Comparison of ENCODE assay signal across 8 cellular contexts in the genomic region with DNA sequence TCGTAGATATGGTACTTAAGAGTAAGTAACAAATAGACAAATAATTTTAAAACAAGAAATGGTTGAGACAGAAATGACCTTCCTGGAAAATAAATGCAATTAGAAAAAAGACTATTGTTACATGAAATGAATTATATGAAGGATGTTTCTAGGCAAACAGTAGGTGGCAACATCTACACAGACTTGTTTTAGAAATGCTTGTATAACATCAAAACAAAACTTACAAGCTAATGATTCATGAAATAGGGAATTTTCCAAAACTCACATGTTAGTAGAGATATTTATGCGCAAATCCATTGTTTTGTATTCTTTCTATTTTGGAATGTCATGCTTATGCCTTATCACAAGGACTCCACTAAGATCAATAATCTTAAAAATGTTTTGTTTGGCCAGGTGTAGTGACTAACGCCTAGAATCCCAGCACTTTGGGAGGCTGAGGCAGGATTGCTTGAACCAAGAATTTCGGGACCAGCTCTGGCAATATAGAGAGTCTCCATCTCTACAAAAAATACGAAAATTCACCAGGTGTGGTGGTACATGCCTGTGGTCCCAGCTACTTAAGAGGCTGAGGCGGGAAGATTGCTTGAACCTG. TPM values are rescaled to one million over a fixed set of nuclear protein-coding genes. Genes with fewer than 3 reads are reported as not detected.
DNase-seq lines count a peak whose midpoint lies in the region; ATAC-seq, FAIRE-seq and TF ChIP-seq lines count a peak whose summit lies in the region.

No MANE protein-coding gene starts in this region.

- H3K4me3 Mint-ChIP-seq in neural crest cell: no peak overlapping the region
- no peak overlapping the region for H3K4me3 Mint-ChIP-seq in mesothelial cell of epicardium

- H3K36me3 Mint-ChIP-seq in neural crest cell (ENCODE audit: low read depth) (no peaks in the 10 kb centered on the region), mesothelial cell of epicardium (no peaks in the 10 kb centered on the region)

- no peak for FAIRE-seq in bronchial epithelial cell (lab: Jason Lieb, UNC)

- peaks cover 3% of the 10 kb centered on the region for H3K9me3 Mint-ChIP-seq in neural crest cell
- peaks cover 6% of the 10 kb centered on the region for H3K9me3 Mint-ChIP-seq in mesothelial cell of epicardium

- no peaks in the 10 kb centered on the region for H3K27me3 Mint-ChIP-seq in neural crest cell (ENCODE audit: low read depth)
- no peaks in the 10 kb centered on the region for H3K27me3 Mint-ChIP-seq in mesothelial cell of epicardium (ENCODE audit: low read depth)

- no peaks in the 10 kb centered on the region for H3K36me3 ChIP-seq in bronchial epithelial cell (ENCODE audit: control insufficient read depth, insufficient read depth, low read length)

- TF ChIP-seq CTCF in bronchial epithelial cell (IDR thresholded peaks at IDR 0.05; ENCODE audit: insufficient read depth, low read length, severe bottlenecking) (peak; percentile 30), neural crest cell (conservative IDR thresholded peaks at IDR 0.05) (peak; percentile 59), mesothelial cell of epicardium (IDR thresholded peaks at IDR 0.05; ENCODE audit: unreplicated experiment) (no peak)

- peak; percentile 35 for ATAC-seq in GM21619 (IDR thresholded peaks at IDR 0.05; ENCODE audit: unreplicated experiment)

- no peak overlapping the region for H3K27ac Mint-ChIP-seq in neural crest cell (ENCODE audit: unreplicated experiment)
- no peak overlapping the region for H3K27ac Mint-ChIP-seq in mesothelial cell of epicardium

- H3K27me3 ChIP-seq in bronchial epithelial cell (ENCODE audit: control insufficient read depth, insufficient read depth, low read length): no peaks in the 10 kb centered on the region

- H3K4me1 Mint-ChIP-seq in neural crest cell (no peaks in the 10 kb centered on the region), mesothelial cell of epicardium (peaks cover 2% of the 10 kb centered on the region)

- H3K4me3 ChIP-seq in bronchial epithelial cell (ENCODE audit: low read depth, low read length): no peak overlapping the region

- DNase-seq in NCI-H82 (lab: John Stamatoyannopoulos, UW) (peak; percentile 1), NCI-H82 treated with DMSO at 0.1 percent for 48 hours (lab: John Stamatoyannopoulos, UW; ENCODE audit: unreplicated experiment) (no peak), KG1 (lab: John Stamatoyannopoulos, UW) (peak; percentile 68), bronchial epithelial cell (ENCODE audit: low read depth) (peak; percentile 75), neural crest cell (ENCODE audit: low read depth, low spot score) (no peak), mesothelial cell of epicardium (ENCODE audit: low spot score in 2 of 2, unreplicated experiment in 2 of 2) (no peak), NK-92 (lab: John Stamatoyannopoulos, UW; ENCODE audit: unreplicated experiment) (no peak)

RNA-seq across cellular contexts. Expression of gene LGSN, which starts 32.3 kb away (rescaled TPM):
- total RNA-seq in bronchial epithelial cell (under 0.01 TPM in 2 replicates), neural crest cell (not detected in 2 replicates), mesothelial cell of epicardium (0.14 TPM in 1 of 3 replicates, not detected in the others)

Comparison
In these comparisons a context has a peak if more than half of its experiments do, and no peak if none do; other contexts are left out.
1. DNase-seq: peak in NCI-H82 (single experiment), KG1 (single experiment) and bronchial epithelial cell (single experiment); none in NCI-H82 treated with DMSO at 0.1 percent for 48 hours (single experiment), neural crest cell (single experiment), mesothelial cell of epicardium (0 of 2) and NK-92 (single experiment).